In genomic region chr11:47464479-47464878, GRCh38 we compare ENCODE assay signal across 7 cellular contexts. TPM values are rescaled to one million over a fixed set of nuclear protein-coding genes. Genes with fewer than 3 reads are reported as not detected.
DNase-seq lines count a peak whose midpoint lies in the region; ATAC-seq and TF ChIP-seq lines count a peak whose summit lies in the region.
"Had no signal": no experiment of that assay in that cellular context is flagged by ENCODE, and none has a peak within 500 bp of the region (broad histone marks: within the 10 kb centered on the region; RNA-seq: fewer than 3 reads in every experiment).

No MANE protein-coding gene starts in this region.

- H3K4me3 ChIP-seq in right lobe of liver = no peak overlapping the region

- peaks cover 0 to 37% (median 5%) of the 10 kb centered on the region in 4 donors for H3K4me1 ChIP-seq in right lobe of liver

- WGBS in right lobe of liver (ENCODE audit: insufficient coverage, low coverage, low lambda C conversion rate, missing lambda C conversion rate) = 94% methylated on average over 4 of the region's 5 CpGs

- TF ChIP-seq CTCF in right lobe of liver (IDR thresholded peaks at IDR 0.05) = no peak

- H3K27ac ChIP-seq in right lobe of liver = no peak overlapping the region

- H3K36me3 ChIP-seq in right lobe of liver = peaks cover 0 to 11% (median 5%) of the 10 kb centered on the region in 4 donors

- intact Hi-C loops in right lobe of liver (cut with DNase I) = no loop called here

- TF ChIP-seq POLR2A in right lobe of liver (IDR thresholded peaks at IDR 0.05) = no peak

- ATAC-seq in right lobe of liver = no peak

- DNase-seq in HS-5 (ENCODE audit: low read depth) (peak; percentile 25), NCI-H510A (lab: John Stamatoyannopoulos, UW) (peak; percentile 27), myocyte (ENCODE audit: low read depth) (peak; percentile 79), right lobe of liver (no peak), SIG-M5 treated with dmso at 0.1 percent for 504 hours (lab: John Stamatoyannopoulos, UW; ENCODE audit: unreplicated experiment) (no peak)
- no peak for DNase-seq in stimulated activated CD4-positive, alpha-beta T cell treated with anti-CD3 and anti-CD28 coated beads, Interleukin-4, amount 100 ng/mL, for 24 hours
- DNase-seq: activated CD4-positive, alpha-beta T cell treated with anti-CD3 and anti-CD28 coated beads for 48 hours had no signal

- H3K9me3 ChIP-seq in right lobe of liver = no peaks in the 10 kb centered on the region

- no peaks in the 10 kb centered on the region for H3K27me3 ChIP-seq in right lobe of liver

RNA-seq across cellular contexts. Expression of gene RAPSN, which starts 15.5 kb away (rescaled TPM):
- total RNA-seq in myocyte = 321 and 358 TPM in 2 replicates
- polyA plus RNA-seq in myocyte (2012) = 191 TPM
- total RNA-seq in right lobe of liver = under 1 TPM in 3 of 6 experiments, not detected in 3; 0.15 to 0.49 (median 0.25) TPM

RNA-seq across cellular contexts. Expression of gene PSMC3, which starts 38.2 kb away (rescaled TPM):
- total RNA-seq in myocyte = 257 and 296 TPM in 2 replicates
- 272 TPM for polyA plus RNA-seq in myocyte (2012)
- 10 to 100 TPM; 52.5 to 98.1 (median 63.3) TPM for total RNA-seq in right lobe of liver

RNA-seq across cellular contexts. Expression of gene SLC39A13, which starts 56.1 kb away (rescaled TPM):
- total RNA-seq in myocyte (124 and 131 TPM in 2 replicates), right lobe of liver (10 to 100 TPM in 5 of 6 experiments, 1 to 10 TPM in 1; 9.8 to 21.2 (median 13.1) TPM)
- polyA plus RNA-seq in myocyte (2012) = 126 TPM

Comparison
In these comparisons a context has a peak if more than half of its experiments do, and no peak if none do; other contexts are left out.
1. DNase-seq: peak in HS-5 (single experiment), NCI-H510A (single experiment) and myocyte (single experiment); none in right lobe of liver (0 of 3), stimulated activated CD4-positive, alpha-beta T cell treated with anti-CD3 and anti-CD28 coated beads, Interleukin-4, amount 100 ng/mL, for 24 hours (single experiment) and SIG-M5 treated with dmso at 0.1 percent for 504 hours (single experiment).
2. RNA of gene RAPSN, which starts 15.5 kb away (total RNA-seq): 321 to 358 TPM in myocyte; 0.15 to 0.49 TPM in right lobe of liver; every median in the first group is over 100 times any median in the second.